ENCODE assay signal across 13 cellular contexts in the genomic region with DNA sequence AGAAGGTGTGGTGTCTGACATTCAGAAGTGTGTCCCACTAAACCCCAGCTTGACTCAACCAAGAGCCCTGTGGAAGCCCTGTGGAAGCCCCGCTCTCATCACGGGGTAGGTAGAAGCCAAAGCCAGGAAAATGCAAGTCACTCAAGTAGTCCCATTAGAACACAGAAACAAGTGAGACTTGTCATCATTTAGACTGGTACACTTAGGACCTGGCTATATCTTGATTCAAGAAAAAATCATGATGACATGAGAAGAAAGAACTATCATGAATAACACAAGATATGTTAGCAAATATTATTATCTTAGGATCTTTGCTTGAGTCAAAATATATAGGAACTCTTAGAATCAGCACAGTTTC. TPM values are rescaled to one million over a fixed set of nuclear protein-coding genes. Genes with fewer than 3 reads are reported as not detected.
DNase-seq lines count a peak whose midpoint lies in the region; ATAC-seq and TF ChIP-seq lines count a peak whose summit lies in the region.
"Had no signal": no experiment of that assay in that cellular context is flagged by ENCODE, and none has a peak within 500 bp of the region (broad histone marks: within the 10 kb centered on the region; RNA-seq: fewer than 3 reads in every experiment).

No MANE protein-coding gene starts in this region.

- H3F3A ChIP-seq in GM23338 (replicated peaks; ENCODE audit: low read depth) = no peaks in the 10 kb centered on the region

- no peaks in the 10 kb centered on the region for H4K20me1 ChIP-seq in GM23338 (replicated peaks; ENCODE audit: insufficient read depth)

- in situ Hi-C loops in Panc1 (cut with HindIII; ENCODE audit: low pct_unique_long_range_greater_than_20kb, low sequenced_read_pairs) = no loop called here

- H3K79me2 ChIP-seq in GM23338 (replicated peaks; ENCODE audit: insufficient read depth) = no peaks in the 10 kb centered on the region

- H3K4me1 ChIP-seq in GM23338 (ENCODE audit: insufficient read depth) (no peaks in the 10 kb centered on the region; the same call in 1 of the 2 replicates), Panc1 (ENCODE audit: control insufficient read depth, insufficient read depth, low read length) (no peaks in the 10 kb centered on the region), tibial artery (no peaks in the 10 kb centered on the region)
- H3K4me1 ChIP-seq: Caco-2 had no signal

- no peak for ATAC-seq in GM23338
- peak; percentile 45; the same call in 1 of the 2 replicates for ATAC-seq in Panc1
- no peak for ATAC-seq in HG03432 (IDR thresholded peaks at IDR 0.05; ENCODE audit: unreplicated experiment)

- H3K4me3 Mint-ChIP-seq in GM23338 (no peak overlapping the region), nephron progenitor cell (no peak overlapping the region)
- H3K4me3 Mint-ChIP-seq: CD4-positive, alpha-beta T cell; IgD-negative memory B cell had no signal

- peak overlapping the region; percentile 35; the same call in 1 of the 2 replicates for H2AFZ ChIP-seq in GM23338

- no TSS peak for BruUV-seq in Panc1 (replicated peaks; lab: Mats Ljungman, UMichigan)

- peaks cover 7% of the 10 kb centered on the region; the same call in 1 of the 2 replicates for H3K9me2 ChIP-seq in GM23338 (ENCODE audit: insufficient read depth)

- H3K9me3 Mint-ChIP-seq in GM23338 = no peaks in the 10 kb centered on the region
- peaks cover under 1% of the 10 kb centered on the region for H3K9me3 Mint-ChIP-seq in nephron progenitor cell
- H3K9me3 Mint-ChIP-seq: CD4-positive, alpha-beta T cell; IgD-negative memory B cell had no signal

- TF ChIP-seq CTCF in GM23338 (conservative IDR thresholded peaks at IDR 0.05; ENCODE audit: low read depth in 2 of 2) (no peak), Panc1 (IDR thresholded peaks at IDR 0.05) (no peak), nephron progenitor cell (IDR thresholded peaks at IDR 0.05) (no peak), tibial artery (IDR thresholded peaks at IDR 0.05) (no peak)

- DNase-seq in GM23338 (ENCODE audit: low spot score) (no peak), Panc1 (ENCODE audit: low read depth, low spot score) (no peak), nephron progenitor cell (no peak), NCI-H748 treated with DMSO at 0.1 percent for 48 hours (lab: John Stamatoyannopoulos, UW) (no peak), tibial artery (no peak)
- DNase-seq: CD4-positive, alpha-beta T cell; DMS79; KG1 had no signal

- no peak overlapping the region for H3K4me3 ChIP-seq in GM23338
- H3K4me3 ChIP-seq in Panc1 (ENCODE audit: low read depth in 2 of 2, low read length in 2 of 2) = no peak overlapping the region
- no peak overlapping the region for H3K4me3 ChIP-seq in tibial artery

- H3K27me3 Mint-ChIP-seq in GM23338 (ENCODE audit: insufficient read depth, low read depth, poor library complexity) = no peaks in the 10 kb centered on the region
- peaks cover 6% of the 10 kb centered on the region for H3K27me3 Mint-ChIP-seq in nephron progenitor cell (ENCODE audit: low read depth, poor library complexity)

- H3K4me1 Mint-ChIP-seq in GM23338 = no peaks in the 10 kb centered on the region; the same call in 2 of the 3 replicates
- peaks cover 5% of the 10 kb centered on the region for H3K4me1 Mint-ChIP-seq in nephron progenitor cell
- H3K4me1 Mint-ChIP-seq: IgD-negative memory B cell had no signal

- H3K36me3 ChIP-seq in GM23338 (ENCODE audit: insufficient read depth) = no peaks in the 10 kb centered on the region
- no peaks in the 10 kb centered on the region; the same call in 1 of the 2 replicates for H3K36me3 ChIP-seq in Panc1 (ENCODE audit: control insufficient read depth, insufficient read depth, low read length)
- no peaks in the 10 kb centered on the region for H3K36me3 ChIP-seq in tibial artery

- no peaks in the 10 kb centered on the region for H3K9me3 ChIP-seq in Panc1 (ENCODE audit: control insufficient read depth, insufficient read depth, low read depth, low read length)
- H3K9me3 ChIP-seq in tibial artery = no peaks in the 10 kb centered on the region
- H3K9me3 ChIP-seq: Caco-2 had no signal

- H3K27ac Mint-ChIP-seq in GM23338 (no peak overlapping the region), nephron progenitor cell (peak overlapping the region; percentile 14)
- H3K27ac Mint-ChIP-seq: CD4-positive, alpha-beta T cell; IgD-negative memory B cell had no signal

- no peak overlapping the region for H3K27ac ChIP-seq in GM23338 (ENCODE audit: low read depth)
- no peak overlapping the region for H3K27ac ChIP-seq in Panc1 (ENCODE audit: low read length)
- no peak overlapping the region for H3K27ac ChIP-seq in tibial artery
- H3K27ac ChIP-seq: C4-2B had no signal

- intact Hi-C loops in Panc1 (cut with micrococcal nuclease; ENCODE audit: unreplicated experiment) = no loop called here
- intact Hi-C loops in tibial artery (cut with DNase I; ENCODE audit: low total_unique reads) = no loop called here

- no peaks in the 10 kb centered on the region for H3K27me3 ChIP-seq in GM23338 (ENCODE audit: insufficient read depth)
- no peaks in the 10 kb centered on the region for H3K27me3 ChIP-seq in Panc1 (ENCODE audit: control insufficient read depth, insufficient read depth, low read length)
- H3K27me3 ChIP-seq in tibial artery = no peaks in the 10 kb centered on the region

- no peak overlapping the region for H3K4me2 ChIP-seq in GM23338

- CTCF ChIA-PET in Panc1 (lab: Charles Lee) = no interaction called here

- POLR2A ChIA-PET in Panc1 (lab: Charles Lee) = no interaction called here

- H3K36me3 Mint-ChIP-seq in GM23338 (ENCODE audit: low read depth) (no peaks in the 10 kb centered on the region), nephron progenitor cell (ENCODE audit: low read depth) (no peaks in the 10 kb centered on the region)
- H3K36me3 Mint-ChIP-seq: IgD-negative memory B cell had no signal

TF ChIP-seq in GM23338, 12 proteins besides CTCF, POLR2A, EP300 and RAD21 (continues in another document):
- TF ChIP-seq STAT1 (IDR thresholded peaks at IDR 0.05; ENCODE audit: unreplicated experiment) (no peak), CREB1 (CRISPR knock-in tag; IDR thresholded peaks at IDR 0.05; ENCODE audit: low read depth) (no peak), ZNF331 (CRISPR knock-in tag; IDR thresholded peaks at IDR 0.05; ENCODE audit: low read depth) (no peak), EZH2phosphoT487 (IDR thresholded peaks at IDR 0.05; ENCODE audit: unreplicated experiment) (no peak), POLR2AphosphoS5 (IDR thresholded peaks at IDR 0.05; ENCODE audit: low read depth) (no peak), NANOG (IDR thresholded peaks at IDR 0.05; ENCODE audit: borderline replicate concordance) (no peak), EZH2 (IDR thresholded peaks at IDR 0.05; ENCODE audit: low read depth, unreplicated experiment) (no peak)
- TF ChIP-seq, protein P1, sequence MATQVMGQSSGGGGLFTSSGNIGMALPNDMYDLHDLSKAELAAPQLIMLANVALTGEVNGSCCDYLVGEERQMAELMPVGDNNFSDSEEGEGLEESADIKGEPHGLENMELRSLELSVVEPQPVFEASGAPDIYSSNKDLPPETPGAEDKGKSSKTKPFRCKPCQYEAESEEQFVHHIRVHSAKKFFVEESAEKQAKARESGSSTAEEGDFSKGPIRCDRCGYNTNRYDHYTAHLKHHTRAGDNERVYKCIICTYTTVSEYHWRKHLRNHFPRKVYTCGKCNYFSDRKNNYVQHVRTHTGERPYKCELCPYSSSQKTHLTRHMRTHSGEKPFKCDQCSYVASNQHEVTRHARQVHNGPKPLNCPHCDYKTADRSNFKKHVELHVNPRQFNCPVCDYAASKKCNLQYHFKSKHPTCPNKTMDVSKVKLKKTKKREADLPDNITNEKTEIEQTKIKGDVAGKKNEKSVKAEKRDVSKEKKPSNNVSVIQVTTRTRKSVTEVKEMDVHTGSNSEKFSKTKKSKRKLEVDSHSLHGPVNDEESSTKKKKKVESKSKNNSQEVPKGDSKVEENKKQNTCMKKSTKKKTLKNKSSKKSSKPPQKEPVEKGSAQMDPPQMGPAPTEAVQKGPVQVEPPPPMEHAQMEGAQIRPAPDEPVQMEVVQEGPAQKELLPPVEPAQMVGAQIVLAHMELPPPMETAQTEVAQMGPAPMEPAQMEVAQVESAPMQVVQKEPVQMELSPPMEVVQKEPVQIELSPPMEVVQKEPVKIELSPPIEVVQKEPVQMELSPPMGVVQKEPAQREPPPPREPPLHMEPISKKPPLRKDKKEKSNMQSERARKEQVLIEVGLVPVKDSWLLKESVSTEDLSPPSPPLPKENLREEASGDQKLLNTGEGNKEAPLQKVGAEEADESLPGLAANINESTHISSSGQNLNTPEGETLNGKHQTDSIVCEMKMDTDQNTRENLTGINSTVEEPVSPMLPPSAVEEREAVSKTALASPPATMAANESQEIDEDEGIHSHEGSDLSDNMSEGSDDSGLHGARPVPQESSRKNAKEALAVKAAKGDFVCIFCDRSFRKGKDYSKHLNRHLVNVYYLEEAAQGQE (IDR thresholded peaks at IDR 0.05; ENCODE audit: unreplicated experiment) = no peak
- TF ChIP-seq, protein P2, sequence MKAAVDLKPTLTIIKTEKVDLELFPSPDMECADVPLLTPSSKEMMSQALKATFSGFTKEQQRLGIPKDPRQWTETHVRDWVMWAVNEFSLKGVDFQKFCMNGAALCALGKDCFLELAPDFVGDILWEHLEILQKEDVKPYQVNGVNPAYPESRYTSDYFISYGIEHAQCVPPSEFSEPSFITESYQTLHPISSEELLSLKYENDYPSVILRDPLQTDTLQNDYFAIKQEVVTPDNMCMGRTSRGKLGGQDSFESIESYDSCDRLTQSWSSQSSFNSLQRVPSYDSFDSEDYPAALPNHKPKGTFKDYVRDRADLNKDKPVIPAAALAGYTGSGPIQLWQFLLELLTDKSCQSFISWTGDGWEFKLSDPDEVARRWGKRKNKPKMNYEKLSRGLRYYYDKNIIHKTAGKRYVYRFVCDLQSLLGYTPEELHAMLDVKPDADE (IDR thresholded peaks at IDR 0.05) = no peak

RNA-seq across cellular contexts. Expression of a gene that starts 28.2 kb away (rescaled TPM):
- total RNA-seq in GM23338 (2014; rRNA removed; shearing (Covaris generic)) = 2.1 TPM in 2 replicates
- polyA plus RNA-seq in GM23338 (2016; fragmentation: Nextera tagmentation; extraction: Ambion mirVana) = 0.56 and 0.87 TPM in 2 replicates
- total RNA-seq in Panc1 (2021; ENCODE audit: unreplicated experiment) = not detected
- polyA plus RNA-seq in Panc1 (2012; ENCODE audit: insufficient read length) = not detected
- total RNA-seq: CD4-positive, alpha-beta T cell; Daoy had no signal
- polyA plus RNA-seq: IgD-negative memory B cell had no signal
